In genomic region chr6:158810149-158811095, GRCh38 we compare ENCODE assay signal across 11 cellular contexts. TPM values are rescaled to one million over a fixed set of nuclear protein-coding genes. Genes with fewer than 3 reads are reported as not detected.
DNase-seq lines count a peak whose midpoint lies in the region; ATAC-seq, FAIRE-seq and TF ChIP-seq lines count a peak whose summit lies in the region.
"Had no signal": no experiment of that assay in that cellular context is flagged by ENCODE, and none has a peak within 500 bp of the region (broad histone marks: within the 10 kb centered on the region; RNA-seq: fewer than 3 reads in every experiment).

No MANE protein-coding gene starts in this region.

- no peak for FAIRE-seq in keratinocyte (lab: Jason Lieb, UNC)

- DNase-seq in natural killer cell (no peak), RWPE2 (ENCODE audit: low spot score) (no peak), keratinocyte (ENCODE audit: low read depth, low spot score) (no peak), NCI-H128 (lab: John Stamatoyannopoulos, UW; ENCODE audit: unreplicated experiment) (no peak), NOMO-1 treated with dmso at 0.1 percent for 144 hours (lab: John Stamatoyannopoulos, UW; ENCODE audit: unreplicated experiment) (no peak)
- DNase-seq in natural killer cell treated with Interleukin-12 subunit alpha and Interleukin-12 subunit beta and Interleukin-15 and Interleukin-18, amount 100 ng/mL, for 72 hours (ENCODE audit: low spot score), result no peak
- DNase-seq in stimulated activated CD4-positive, alpha-beta T cell treated with anti-CD3 and anti-CD28 coated beads, Interleukin-1b, Interleukin-23, amount 100 ng/mL, for 48 hours, result no peak
- DNase-seq: NCI-H2171, occipital lobe had no signal

- H3K4me1 Mint-ChIP-seq in natural killer cell, result peaks cover 86 to 89% of the 10 kb centered on the region in 2 donors
- peaks cover 70 to 86% of the 10 kb centered on the region in 2 donors for H3K4me1 Mint-ChIP-seq in natural killer cell treated with Interleukin-12 subunit alpha and Interleukin-12 subunit beta and Interleukin-15 and Interleukin-18, amount 100 ng/mL, for 72 hours (ENCODE audit: low read depth in 2 of 2)

- H3K27ac ChIP-seq in RWPE2 (ENCODE audit: poor library complexity, severe bottlenecking), result peak overlapping the region; percentile 1
- H3K27ac ChIP-seq in keratinocyte (ENCODE audit: control insufficient read depth, insufficient read depth, low read length), result peak overlapping the region; percentile 62
- H3K27ac ChIP-seq: ascending aorta had no signal

- no peaks in the 10 kb centered on the region for H3K36me3 Mint-ChIP-seq in natural killer cell
- peaks cover 22% of the 10 kb centered on the region for H3K36me3 Mint-ChIP-seq in natural killer cell treated with Interleukin-12 subunit alpha and Interleukin-12 subunit beta and Interleukin-15 and Interleukin-18, amount 100 ng/mL, for 72 hours

- no peaks in the 10 kb centered on the region for H3K9me3 ChIP-seq in RWPE2 (ENCODE audit: severe bottlenecking)
- H3K9me3 ChIP-seq in keratinocyte (ENCODE audit: control insufficient read depth, low read depth, low read length), result no peaks in the 10 kb centered on the region
- H3K9me3 ChIP-seq: ascending aorta had no signal

- intact Hi-C loops in natural killer cell (cut with micrococcal nuclease), result no loop called here

- dilution Hi-C loops in keratinocyte (cut with MboI; ENCODE audit: extremely low pct_ligation_motif_present, low sequenced_read_pairs), result no loop called here

- H3K36me3 ChIP-seq in RWPE2 (ENCODE audit: low read depth), result peaks cover 99% of the 10 kb centered on the region
- peaks cover 21 to 54% of the 10 kb centered on the region in 2 experiments for H3K36me3 ChIP-seq in keratinocyte (ENCODE audit: control insufficient read depth in 2 of 2, extremely low read depth in 1 of 2, insufficient read depth in 2 of 2, low read length in 2 of 2)
- H3K36me3 ChIP-seq: ascending aorta had no signal

- H3K27ac Mint-ChIP-seq in natural killer cell, result peak overlapping the region; percentile 29 to 31
- H3K27ac Mint-ChIP-seq in natural killer cell treated with Interleukin-12 subunit alpha and Interleukin-12 subunit beta and Interleukin-15 and Interleukin-18, amount 100 ng/mL, for 72 hours, result peak overlapping the region in 1 of 2 donors; percentile 34

- H3K4me3 ChIP-seq in RWPE2 (ENCODE audit: severe bottlenecking) (no peak overlapping the region), keratinocyte (ENCODE audit: control insufficient read depth in 2 of 3, extremely low read depth in 1 of 3, insufficient read depth in 2 of 3, low read depth in 1 of 3, low read length in 3 of 3) (no peak overlapping the region)
- H3K4me3 ChIP-seq: ascending aorta had no signal

- peaks cover 45% of the 10 kb centered on the region for H4K20me1 ChIP-seq in keratinocyte (ENCODE audit: control insufficient read depth, extremely low read depth, insufficient read depth, low read length)

- peaks cover 93% of the 10 kb centered on the region for H3K4me1 ChIP-seq in RWPE2 (ENCODE audit: insufficient read depth, poor library complexity, severe bottlenecking)
- peaks cover 79% of the 10 kb centered on the region for H3K4me1 ChIP-seq in keratinocyte (ENCODE audit: control insufficient read depth, extremely low read depth, insufficient read depth, low read length)

- H3K4me2 ChIP-seq in keratinocyte (ENCODE audit: control insufficient read depth, extremely low read depth, insufficient read depth, low read depth, low read length), result no peak overlapping the region

- TF ChIP-seq CTCF in natural killer cell (IDR thresholded peaks at IDR 0.05), result no peak
- no peak for TF ChIP-seq CTCF in RWPE2 (IDR thresholded peaks at IDR 0.05; ENCODE audit: poor library complexity, severe bottlenecking)
- TF ChIP-seq CTCF in keratinocyte (optimal IDR thresholded peaks at IDR 0.05 in 1 of 3, IDR thresholded peaks at IDR 0.05 in 1 of 3, conservative IDR thresholded peaks at IDR 0.05 in 1 of 3; ENCODE audit: extremely low read depth in 1 of 3, insufficient read depth in 2 of 3, low read length in 3 of 3), result no peak

- H2AFZ ChIP-seq in keratinocyte (ENCODE audit: control insufficient read depth, low read length), result no peak overlapping the region

- peaks cover 4% of the 10 kb centered on the region for H3K9me1 ChIP-seq in keratinocyte (ENCODE audit: control insufficient read depth, extremely low read depth, insufficient read depth, low read length)

- peaks cover 100% of the 10 kb centered on the region for H3K79me2 ChIP-seq in keratinocyte (ENCODE audit: control insufficient read depth, insufficient read depth, low read length)

- peak overlapping the region; percentile 11 for H3K4me3 Mint-ChIP-seq in natural killer cell
- no peak overlapping the region for H3K4me3 Mint-ChIP-seq in natural killer cell treated with Interleukin-12 subunit alpha and Interleukin-12 subunit beta and Interleukin-15 and Interleukin-18, amount 100 ng/mL, for 72 hours

- no peaks in the 10 kb centered on the region for H3K9me3 Mint-ChIP-seq in natural killer cell
- H3K9me3 Mint-ChIP-seq in natural killer cell treated with Interleukin-12 subunit alpha and Interleukin-12 subunit beta and Interleukin-15 and Interleukin-18, amount 100 ng/mL, for 72 hours, result no peaks in the 10 kb centered on the region

- ATAC-seq in natural killer cell, result no peak
- no peak for ATAC-seq in natural killer cell treated with Interleukin-12 subunit alpha and Interleukin-12 subunit beta and Interleukin-15 and Interleukin-18, amount 100 ng/mL, for 72 hours
- no peak; the same call in 2 of the 3 replicates for ATAC-seq in RWPE2 (ENCODE audit: low read depth)
- ATAC-seq in HG03469 (IDR thresholded peaks at IDR 0.05; ENCODE audit: unreplicated experiment), result no peak

- no peak overlapping the region for H3K9ac ChIP-seq in keratinocyte (ENCODE audit: control insufficient read depth, extremely low read depth, insufficient read depth, low read length)

- no peaks in the 10 kb centered on the region for H3K27me3 Mint-ChIP-seq in natural killer cell (ENCODE audit: low read depth in 2 of 2)
- no peaks in the 10 kb centered on the region for H3K27me3 Mint-ChIP-seq in natural killer cell treated with Interleukin-12 subunit alpha and Interleukin-12 subunit beta and Interleukin-15 and Interleukin-18, amount 100 ng/mL, for 72 hours

- H3K27me3 ChIP-seq in RWPE2 (ENCODE audit: insufficient read depth, poor library complexity, severe bottlenecking), result no peaks in the 10 kb centered on the region
- H3K27me3 ChIP-seq in keratinocyte (ENCODE audit: control insufficient read depth, extremely low read depth, insufficient read depth, low read length), result no peaks in the 10 kb centered on the region
- H3K27me3 ChIP-seq: ascending aorta had no signal

RNA-seq across cellular contexts. Expression of gene EZR, which starts 8.7 kb away (rescaled TPM):
- total RNA-seq in natural killer cell, result 100 to 1,000 TPM; 119 to 157 (median 133) TPM
- 100 to 1,000 TPM in 1 of 2 donors, 10 to 100 TPM in 1; 71.0 to 135 TPM for total RNA-seq in natural killer cell treated with Interleukin-12 subunit alpha and Interleukin-12 subunit beta and Interleukin-15 and Interleukin-18, amount 100 ng/mL, for 72 hours
- polyA plus RNA-seq in keratinocyte, result 261 to 315 TPM (median 277 TPM) in 3 replicates
- 132 TPM for polyA plus RNA-seq in keratinocyte (2011; ENCODE audit: low read depth)
- 255 and 263 TPM in 2 replicates for polyA plus RNA-seq in keratinocyte (2011; cell fraction: cytosol; rRNA removed)
- 396 and 431 TPM in 2 replicates for polyA plus RNA-seq in keratinocyte (2011; cell fraction: nucleus; rRNA removed)
- polyA plus RNA-seq in keratinocyte (2012; ENCODE audit: low replicate concordance), result 252 and 297 TPM in 2 replicates
- polyA minus RNA-seq in keratinocyte, result 201 to 226 TPM (median 219 TPM) in 3 replicates
- 188 TPM for polyA minus RNA-seq in keratinocyte (2011; cell fraction: cytosol; rRNA and poly(A)+ RNA removed)
- 136 and 235 TPM in 2 replicates for polyA minus RNA-seq in keratinocyte (2011; cell fraction: nucleus; rRNA and poly(A)+ RNA removed)
